In the genomic region with DNA sequence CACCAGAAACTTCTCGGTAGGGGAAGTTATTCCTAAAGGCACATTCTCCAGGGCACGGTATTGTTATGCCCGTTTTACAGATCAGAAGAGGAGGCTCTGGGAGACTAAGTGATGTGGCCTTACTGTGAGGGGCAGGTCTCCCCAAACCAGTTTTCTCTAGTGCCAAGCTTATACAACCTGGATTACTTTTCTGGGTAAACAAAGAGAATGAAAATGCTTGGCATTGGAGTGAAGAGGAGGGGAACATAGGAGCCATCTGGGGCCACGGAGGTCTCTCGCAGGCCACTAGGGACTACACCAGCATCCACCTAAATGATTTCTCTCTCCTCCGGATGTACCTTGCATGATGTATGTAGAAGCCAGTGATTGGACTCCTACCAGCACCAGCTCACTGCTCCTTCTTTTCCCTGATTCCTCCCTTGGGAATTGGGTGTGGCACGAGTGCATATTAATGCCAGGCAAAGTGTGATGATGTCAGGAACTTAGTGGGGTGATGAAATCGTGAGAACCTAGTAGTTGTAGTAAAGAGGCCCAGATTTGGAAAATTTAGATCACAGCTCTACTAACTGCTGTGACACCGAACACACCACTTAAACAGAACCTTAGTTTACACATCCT, we compare ENCODE assay signal across 8 cellular contexts. TPM values are rescaled to one million over a fixed set of nuclear protein-coding genes. Genes with fewer than 3 reads are reported as not detected.
DNase-seq lines count a peak whose midpoint lies in the region; ATAC-seq, FAIRE-seq and TF ChIP-seq lines count a peak whose summit lies in the region.

No MANE protein-coding gene starts in this region.

- TF ChIP-seq CTCF in astrocyte of the spinal cord (IDR thresholded peaks at IDR 0.05; ENCODE audit: low read depth, low read length) (no peak), HepG2 (CRISPR knock-in tag; IDR thresholded peaks at IDR 0.05) (no peak)

- intact Hi-C loops in HepG2 (cut with micrococcal nuclease; ENCODE audit: unreplicated experiment) = loop anchor here (10.0 kb wide), 1 partner anchor 453 kb away; no protein-coding TSS in a partner anchor

- H3K4me1 ChIP-seq in HepG2 (ENCODE audit: insufficient read depth, low read length) = peaks cover 12% of the 10 kb centered on the region

- no TSS peak for BruUV-seq in HepG2 (replicated peaks; lab: Mats Ljungman, UMichigan)

- H3K79me2 ChIP-seq in HepG2 (ENCODE audit: insufficient read depth, low read length) = peaks cover 28% of the 10 kb centered on the region

- peaks cover 5% of the 10 kb centered on the region for H3K36me3 ChIP-seq in MG63
- peaks cover 3 to 5% of the 10 kb centered on the region in 2 experiments; a peak in 3 of 5 replicates for H3K36me3 ChIP-seq in HepG2 (replicated peaks in 1 of 2; ENCODE audit: control insufficient read depth in 1 of 2, insufficient read depth in 2 of 2, low read length in 2 of 2)

- FAIRE-seq in HepG2 (lab: Jason Lieb, UNC) = no peak

- CTCF ChIA-PET in HepG2 (lab: Yijun Ruan, JAX; ENCODE audit: low intra/inter-chr PET ratio, low total read pairs) = no interaction called here

- 10% methylated on average over 9 of the region's 9 CpGs for WGBS in HepG2 (ENCODE audit: low lambda C conversion rate)

- TF ChIP-seq POLR2A in HepG2 (IDR thresholded peaks at IDR 0.05; ENCODE audit: insufficient read depth in 1 of 2, low read depth in 2 of 2, low read length in 2 of 2) = no peak

- H3K27ac ChIP-seq in HepG2 (ENCODE audit: extremely low read length, insufficient read depth, low read length) = peak overlapping the region; percentile 41

- ATAC-seq in HepG2 = peak; percentile 15
- ATAC-seq in HG02870 (IDR thresholded peaks at IDR 0.05; ENCODE audit: unreplicated experiment) = no peak
- no peak for ATAC-seq in HG02981 (IDR thresholded peaks at IDR 0.05; ENCODE audit: unreplicated experiment)
- ATAC-seq in GM21526 (IDR thresholded peaks at IDR 0.05; ENCODE audit: low FRiP score, unreplicated experiment) = no peak

- H3K9me3 ChIP-seq in MG63 (no peaks in the 10 kb centered on the region), HepG2 (ENCODE audit: low read length) (no peaks in the 10 kb centered on the region)

- peak overlapping the region; percentile 76 for H3K9ac ChIP-seq in HepG2 (ENCODE audit: insufficient read depth, low read depth, low read length)

- in situ Hi-C loops in astrocyte of the spinal cord (cut with HindIII; ENCODE audit: low sequenced_read_pairs) = no loop called here
- in situ Hi-C loops in HepG2 (cut with HindIII; ENCODE audit: extremely low pct_ligation_motif_present, low pct_unique_long_range_greater_than_20kb) = no loop called here

- peaks cover 5% of the 10 kb centered on the region; the same call in 1 of the 2 replicates for H4K20me1 ChIP-seq in HepG2 (ENCODE audit: insufficient read depth, low read length)

- no peak for TF ChIP-seq EP300 in HepG2 (IDR thresholded peaks at IDR 0.05; ENCODE audit: low read depth in 2 of 2, low read length in 2 of 2)
- TF ChIP-seq EP300 in HepG2 (CRISPR knock-in tag; IDR thresholded peaks at IDR 0.05; ENCODE audit: borderline replicate concordance) = 0 out of 2 replicates have a peak, but pooled peaks have one; percentile 9

- H2AFZ ChIP-seq in HepG2 (ENCODE audit: low read length) = peak overlapping the region; percentile 88

- H3K4me2 ChIP-seq in HepG2 (ENCODE audit: low read depth, low read length) = no peak overlapping the region; the same call in 1 of the 2 replicates

- peaks cover 6% of the 10 kb centered on the region; the same call in 1 of the 2 replicates for H3K27me3 ChIP-seq in MG63
- no peaks in the 10 kb centered on the region; a peak in 1 of 5 replicates for H3K27me3 ChIP-seq in HepG2 (ENCODE audit: control insufficient read depth in 1 of 2, insufficient read depth in 2 of 2, low read length in 2 of 2)

- H3K27me3 Mint-ChIP-seq in immature natural killer cell (ENCODE audit: low read depth in 3 of 3) = peaks cover 2 to 15% (median 7%) of the 10 kb centered on the region in 3 donors

- no peaks in the 10 kb centered on the region for H3K36me3 Mint-ChIP-seq in immature natural killer cell

- H3K27ac Mint-ChIP-seq in immature natural killer cell = no peak overlapping the region

- DNase-seq in DMS53 treated with DMSO at 0.1 percent for 48 hours (lab: John Stamatoyannopoulos, UW; ENCODE audit: unreplicated experiment) (peak; percentile 14), MG63 (peak; percentile 63), astrocyte of the spinal cord (ENCODE audit: low read depth, low spot score) (peak; percentile 19), HepG2 (ENCODE audit: low spot score) (peak; percentile 16), immature natural killer cell (no peak)

- H3K4me3 ChIP-seq in MG63 = peak overlapping the region; percentile 86
- peak overlapping the region; percentile 76 for H3K4me3 ChIP-seq in astrocyte of the spinal cord (ENCODE audit: low read depth, low read length)
- peak overlapping the region; percentile 68 to 92 (median 91) for H3K4me3 ChIP-seq in HepG2 (replicated peaks in 1 of 3; ENCODE audit: insufficient read depth in 1 of 3, low read depth in 2 of 3, low read length in 3 of 3)

- TF ChIP-seq RAD21 in HepG2 (CRISPR knock-in tag; IDR thresholded peaks at IDR 0.05) = no peak

- no peak overlapping the region for H3K4me3 Mint-ChIP-seq in immature natural killer cell

- no peaks in the 10 kb centered on the region for H3K4me1 Mint-ChIP-seq in immature natural killer cell

- H3K9me3 Mint-ChIP-seq in immature natural killer cell = peaks cover 0 to 2% (median 0%) of the 10 kb centered on the region in 6 donors

- POLR2A ChIA-PET in HepG2 (lab: Yijun Ruan, JAX) = interaction anchor here (1.0 kb wide), 1 partner anchor 11 kb away, joined by 3 read pairs; no protein-coding TSS in a partner anchor

TF ChIP-seq in HepG2, 621 proteins besides CTCF, POLR2A, EP300 and RAD21 (continues in another document):
- TF ChIP-seq ZNF629 (CRISPR knock-in tag; conservative IDR thresholded peaks at IDR 0.05) = peak; percentile 83
- 0 out of 2 replicates have a peak, but pooled peaks have one; percentile 7 for TF ChIP-seq ZNF572 (CRISPR knock-in tag; IDR thresholded peaks at IDR 0.05)
- TF ChIP-seq, protein P1, sequence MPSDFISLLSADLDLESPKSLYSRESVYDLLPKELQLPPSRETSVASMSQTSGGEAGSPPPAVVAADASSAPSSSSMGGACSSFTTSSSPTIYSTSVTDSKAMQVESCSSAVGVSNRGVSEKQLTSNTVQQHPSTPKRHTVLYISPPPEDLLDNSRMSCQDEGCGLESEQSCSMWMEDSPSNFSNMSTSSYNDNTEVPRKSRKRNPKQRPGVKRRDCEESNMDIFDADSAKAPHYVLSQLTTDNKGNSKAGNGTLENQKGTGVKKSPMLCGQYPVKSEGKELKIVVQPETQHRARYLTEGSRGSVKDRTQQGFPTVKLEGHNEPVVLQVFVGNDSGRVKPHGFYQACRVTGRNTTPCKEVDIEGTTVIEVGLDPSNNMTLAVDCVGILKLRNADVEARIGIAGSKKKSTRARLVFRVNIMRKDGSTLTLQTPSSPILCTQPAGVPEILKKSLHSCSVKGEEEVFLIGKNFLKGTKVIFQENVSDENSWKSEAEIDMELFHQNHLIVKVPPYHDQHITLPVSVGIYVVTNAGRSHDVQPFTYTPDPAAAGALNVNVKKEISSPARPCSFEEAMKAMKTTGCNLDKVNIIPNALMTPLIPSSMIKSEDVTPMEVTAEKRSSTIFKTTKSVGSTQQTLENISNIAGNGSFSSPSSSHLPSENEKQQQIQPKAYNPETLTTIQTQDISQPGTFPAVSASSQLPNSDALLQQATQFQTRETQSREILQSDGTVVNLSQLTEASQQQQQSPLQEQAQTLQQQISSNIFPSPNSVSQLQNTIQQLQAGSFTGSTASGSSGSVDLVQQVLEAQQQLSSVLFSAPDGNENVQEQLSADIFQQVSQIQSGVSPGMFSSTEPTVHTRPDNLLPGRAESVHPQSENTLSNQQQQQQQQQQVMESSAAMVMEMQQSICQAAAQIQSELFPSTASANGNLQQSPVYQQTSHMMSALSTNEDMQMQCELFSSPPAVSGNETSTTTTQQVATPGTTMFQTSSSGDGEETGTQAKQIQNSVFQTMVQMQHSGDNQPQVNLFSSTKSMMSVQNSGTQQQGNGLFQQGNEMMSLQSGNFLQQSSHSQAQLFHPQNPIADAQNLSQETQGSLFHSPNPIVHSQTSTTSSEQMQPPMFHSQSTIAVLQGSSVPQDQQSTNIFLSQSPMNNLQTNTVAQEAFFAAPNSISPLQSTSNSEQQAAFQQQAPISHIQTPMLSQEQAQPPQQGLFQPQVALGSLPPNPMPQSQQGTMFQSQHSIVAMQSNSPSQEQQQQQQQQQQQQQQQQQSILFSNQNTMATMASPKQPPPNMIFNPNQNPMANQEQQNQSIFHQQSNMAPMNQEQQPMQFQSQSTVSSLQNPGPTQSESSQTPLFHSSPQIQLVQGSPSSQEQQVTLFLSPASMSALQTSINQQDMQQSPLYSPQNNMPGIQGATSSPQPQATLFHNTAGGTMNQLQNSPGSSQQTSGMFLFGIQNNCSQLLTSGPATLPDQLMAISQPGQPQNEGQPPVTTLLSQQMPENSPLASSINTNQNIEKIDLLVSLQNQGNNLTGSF (CRISPR knock-in tag; IDR thresholded peaks at IDR 0.05) = no peak
- TF ChIP-seq ZNF878 (CRISPR knock-in tag; IDR thresholded peaks at IDR 0.05) = no peak

RNA-seq across cellular contexts. Expression of gene TOM1L1, which starts 0.7 kb away (rescaled TPM):
- total RNA-seq in MG63 (2014; rRNA removed; shearing (Covaris generic); ENCODE audit: low replicate concordance) = 13.9 and 46.3 TPM in 2 replicates
- 45.3 and 61.1 TPM in 2 replicates for total RNA-seq in HepG2 (2016; rRNA removed; fragmentation: Illumina TruSeq; extraction: Trizol)
- 28.6 and 30.2 TPM in 2 replicates for total RNA-seq in HepG2 (2016; cell fraction: cytosol; rRNA removed; fragmentation: Illumina TruSeq; extraction: Trizol; ENCODE audit: low read depth)
- total RNA-seq in HepG2 (2016; cell fraction: insoluble cytoplasmic fraction; rRNA removed; fragmentation: Illumina TruSeq; extraction: Trizol) = 45.9 and 62.2 TPM in 2 replicates
- total RNA-seq in HepG2 (2016; cell fraction: membrane; rRNA removed; fragmentation: Illumina TruSeq; extraction: Trizol) = 39.2 and 43.9 TPM in 2 replicates
- total RNA-seq in HepG2 (2016; cell fraction: nucleus; rRNA removed; fragmentation: Illumina TruSeq; extraction: Trizol) = 41.5 and 51.4 TPM in 2 replicates
- polyA plus RNA-seq in HepG2 (2011; rRNA removed) (38.8 and 51.3 TPM in 2 replicates), immature natural killer cell (not detected)
- polyA plus RNA-seq in HepG2 (2011; cell fraction: cytosol; rRNA removed) = 22.9 and 29.4 TPM in 2 replicates
- polyA plus RNA-seq in HepG2 (2011; cell fraction: nucleus; rRNA removed) = 23.5 and 24.7 TPM in 2 replicates
- 28.8 and 38.0 TPM in 2 replicates for polyA plus RNA-seq in HepG2 (2012)
- 14.7 and 16.9 TPM in 2 replicates for polyA plus RNA-seq in HepG2 (2016; cell fraction: cytosol; fragmentation: Illumina TruSeq; extraction: Trizol; ENCODE audit: low read depth)
- 56.0 and 63.4 TPM in 2 replicates for polyA plus RNA-seq in HepG2 (2016; cell fraction: insoluble cytoplasmic fraction; fragmentation: Illumina TruSeq; extraction: Trizol; ENCODE audit: low read depth)
- 28.5 and 30.9 TPM in 2 replicates for polyA plus RNA-seq in HepG2 (2016; cell fraction: membrane; fragmentation: Illumina TruSeq; extraction: Trizol; ENCODE audit: low read depth)
- polyA plus RNA-seq in HepG2 (2016; cell fraction: nucleus; fragmentation: Illumina TruSeq; extraction: Trizol; ENCODE audit: insufficient read depth, low read depth) = 37.2 and 42.8 TPM in 2 replicates
- polyA minus RNA-seq in HepG2 (2011; rRNA and poly(A)+ RNA removed; ENCODE audit: low replicate concordance) = 19.0 and 30.3 TPM in 2 replicates
- polyA minus RNA-seq in HepG2 (2011; cell fraction: cytosol; rRNA and poly(A)+ RNA removed) = 22.2 and 25.2 TPM in 2 replicates
- 58.6 and 71.1 TPM in 2 replicates for polyA minus RNA-seq in HepG2 (2011; cell fraction: nucleus; rRNA and poly(A)+ RNA removed)

Comparison
In these comparisons a context has a peak if more than half of its experiments do, and no peak if none do; other contexts are left out.
1. DNase-seq: peak in DMS53 treated with DMSO at 0.1 percent for 48 hours (single experiment), MG63 (single experiment), astrocyte of the spinal cord (single experiment) and HepG2 (single experiment); none in immature natural killer cell (0 of 3).
2. Peak in every context shown above with its lines, with median percentiles within 50 percentile points of each other: H3K4me3 ChIP-seq.